ENCODE assay signal across 1 cellular context in the genomic region with DNA sequence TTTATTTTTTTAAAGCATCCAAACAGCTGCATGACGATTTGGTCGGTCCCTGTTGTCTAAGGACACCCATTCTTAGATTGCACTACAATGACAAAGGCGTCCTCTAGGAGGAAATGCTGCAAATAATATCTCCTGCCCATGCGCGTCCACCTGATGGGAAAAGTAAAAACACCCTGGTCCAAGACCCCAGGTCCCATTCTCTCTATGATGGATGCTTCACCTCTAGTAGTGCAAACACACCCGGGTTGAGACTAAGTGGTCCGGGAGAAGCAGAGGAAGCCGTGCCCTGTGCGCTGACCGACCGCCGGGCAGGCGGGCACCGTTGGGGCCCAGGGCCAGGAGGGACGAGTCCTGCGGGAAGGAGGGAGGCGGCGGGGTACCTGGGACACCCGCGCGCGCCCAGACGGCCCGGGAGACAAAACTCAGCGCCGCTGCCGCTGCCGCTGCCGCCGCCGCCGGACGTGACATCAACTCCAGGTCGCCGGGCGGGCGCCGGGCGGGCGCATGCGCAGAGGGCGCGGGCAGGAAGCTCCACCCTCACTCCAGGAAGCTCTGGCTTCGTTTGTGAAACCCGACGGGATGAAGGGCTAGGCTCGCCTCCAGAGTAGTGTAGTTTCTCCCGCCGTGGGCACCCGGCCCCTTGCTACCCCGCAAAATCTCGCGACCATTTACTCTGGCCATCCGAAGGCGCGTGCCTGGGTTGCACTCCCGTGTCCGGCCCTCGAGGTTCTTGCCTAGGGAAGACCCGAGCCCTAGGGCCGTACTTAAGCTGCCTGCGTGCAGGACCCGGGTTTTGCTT.
TF ChIP-seq lines count a peak whose summit lies in the region.

A gene (minus strand): TSS at position 462 of the 799 bp plus-strand sequence. CDS start 1,639 bp downstream, outside the sequence.

TF ChIP-seq in K562, 482 proteins besides CTCF, POLR2A, EP300 and RAD21 (continued from another document and continues in another):
- TF ChIP-seq, protein P1, sequence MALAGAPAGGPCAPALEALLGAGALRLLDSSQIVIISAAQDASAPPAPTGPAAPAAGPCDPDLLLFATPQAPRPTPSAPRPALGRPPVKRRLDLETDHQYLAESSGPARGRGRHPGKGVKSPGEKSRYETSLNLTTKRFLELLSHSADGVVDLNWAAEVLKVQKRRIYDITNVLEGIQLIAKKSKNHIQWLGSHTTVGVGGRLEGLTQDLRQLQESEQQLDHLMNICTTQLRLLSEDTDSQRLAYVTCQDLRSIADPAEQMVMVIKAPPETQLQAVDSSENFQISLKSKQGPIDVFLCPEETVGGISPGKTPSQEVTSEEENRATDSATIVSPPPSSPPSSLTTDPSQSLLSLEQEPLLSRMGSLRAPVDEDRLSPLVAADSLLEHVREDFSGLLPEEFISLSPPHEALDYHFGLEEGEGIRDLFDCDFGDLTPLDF (CRISPR knock-in tag; IDR thresholded peaks at IDR 0.05), result 0 out of 2 replicates have a peak, but pooled peaks have one; percentile 71
- TF ChIP-seq LCOR (CRISPR knock-in tag; IDR thresholded peaks at IDR 0.05) (0 out of 2 replicates have a peak, but pooled peaks have one; percentile 45), ILF3 (IDR thresholded peaks at IDR 0.05; ENCODE audit: borderline replicate concordance) (no peak; the same call in 1 of the 2 replicates), MBD2 (IDR thresholded peaks at IDR 0.05; ENCODE audit: borderline replicate concordance, low read depth) (no peak), ZNF184 (CRISPR knock-in tag; IDR thresholded peaks at IDR 0.05) (no peak), RNF2 (IDR thresholded peaks at IDR 0.05) (peak; percentile 28; the same call in 1 of the 2 replicates), MEIS2 (IDR thresholded peaks at IDR 0.05; ENCODE audit: partially characterized antibody) (peak; percentile 92), MYC (IDR thresholded peaks at IDR 0.05; ENCODE audit: low read depth, low read length) (peak; percentile 30), MYC (CRISPR knock-in tag; IDR thresholded peaks at IDR 0.05; ENCODE audit: borderline replicate concordance, low read depth) (no peak), ZNF3 (CRISPR knock-in tag; IDR thresholded peaks at IDR 0.05) (no peak), POLR2AphosphoS2 (IDR thresholded peaks at IDR 0.05; ENCODE audit: low read length) (peak; percentile 55; the same call in 1 of the 2 replicates), RB1 (IDR thresholded peaks at IDR 0.05; ENCODE audit: low read depth) (peak; percentile 73; the same call in 1 of the 2 replicates), BRD9 (IDR thresholded peaks at IDR 0.05; ENCODE audit: low read depth, partially characterized antibody) (no peak), ZNF311 (CRISPR knock-in tag; IDR thresholded peaks at IDR 0.05) (no peak), SOX6 (IDR thresholded peaks at IDR 0.05) (peak; percentile 31; the same call in 1 of the 2 replicates), ZBTB17 (CRISPR knock-in tag; IDR thresholded peaks at IDR 0.05) (peak; percentile 70; the same call in 1 of the 2 replicates), ATF7 (IDR thresholded peaks at IDR 0.05) (peak; percentile 88), ZNF146 (CRISPR knock-in tag; IDR thresholded peaks at IDR 0.05; ENCODE audit: unreplicated experiment) (no peak), MEF2D (tag; conservative IDR thresholded peaks at IDR 0.05; ENCODE audit: low read depth) (no peak), ELF1 (tag; IDR thresholded peaks at IDR 0.05) (peak; percentile 49), RCOR1 (IDR thresholded peaks at IDR 0.05; ENCODE audit: borderline replicate concordance in 1 of 2, low read depth in 2 of 2, low read length in 2 of 2) (0 out of 4 replicates have a peak, but pooled peaks of 1 of the 2 experiments have one; percentile 3), ZNF121 (CRISPR knock-in tag; conservative IDR thresholded peaks at IDR 0.05) (peak; percentile 80), KDM1A (IDR thresholded peaks at IDR 0.05) (peak; percentile 35 to 45; a peak in 2 of 4 replicates), DACH1 (IDR thresholded peaks at IDR 0.05; ENCODE audit: partially characterized antibody) (peak; percentile 19), GTF2F1 (IDR thresholded peaks at IDR 0.05; ENCODE audit: low read depth, low read length) (peak; percentile 24; the same call in 1 of the 2 replicates), EP400 (IDR thresholded peaks at IDR 0.05) (peak; percentile 72), NEUROD1 (IDR thresholded peaks at IDR 0.05; ENCODE audit: borderline replicate concordance, low read depth, low read length, partially characterized antibody) (no peak), NR2C2 (CRISPR knock-in tag; IDR thresholded peaks at IDR 0.05) (peak; percentile 51; the same call in 1 of the 2 replicates), NR2C2 (tag; IDR thresholded peaks at IDR 0.05) (peak; percentile 82), ESRRA (IDR thresholded peaks at IDR 0.05; ENCODE audit: borderline replicate concordance, low read depth) (peak; percentile 51; the same call in 1 of the 2 replicates), SP1 (CRISPR knock-in tag; IDR thresholded peaks at IDR 0.05) (peak; percentile 54), TFAM (CRISPR knock-in tag; conservative IDR thresholded peaks at IDR 0.05) (no peak), RBBP5 (IDR thresholded peaks at IDR 0.05; ENCODE audit: borderline replicate concordance, insufficient read depth, low read length, poor library complexity, severe bottlenecking) (peak; percentile 89), POLR2B (IDR thresholded peaks at IDR 0.05; ENCODE audit: low read depth, partially characterized antibody) (peak; percentile 91), KAT7 (CRISPR knock-in tag; IDR thresholded peaks at IDR 0.05; ENCODE audit: borderline replicate concordance) (peak; percentile 83; the same call in 1 of the 2 replicates), HEY1 (CRISPR knock-in tag; IDR thresholded peaks at IDR 0.05; ENCODE audit: borderline replicate concordance) (no peak), ZEB2 (IDR thresholded peaks at IDR 0.05) (peak; percentile 93), POLR2G (IDR thresholded peaks at IDR 0.05; ENCODE audit: low read depth, low read length) (peak; percentile 95), CHD1 (IDR thresholded peaks at IDR 0.05; ENCODE audit: low read length) (no peak), ZNF766 (CRISPR knock-in tag; conservative IDR thresholded peaks at IDR 0.05) (peak; percentile 41; the same call in 1 of the 2 replicates), SMARCA5 (IDR thresholded peaks at IDR 0.05) (peak; percentile 42; the same call in 1 of the 2 replicates), ZNF668 (CRISPR knock-in tag; IDR thresholded peaks at IDR 0.05) (no peak), GATAD2A (IDR thresholded peaks at IDR 0.05) (peak; percentile 21; the same call in 1 of the 2 replicates), KDM2B (CRISPR knock-in tag; IDR thresholded peaks at IDR 0.05) (0 out of 2 replicates have a peak, but pooled peaks have one; percentile 12), GTF2E2 (tag; IDR thresholded peaks at IDR 0.05) (peak; percentile 75; the same call in 1 of the 2 replicates), ZNF175 (CRISPR knock-in tag; IDR thresholded peaks at IDR 0.05; ENCODE audit: low read depth) (peak; percentile 13; the same call in 1 of the 2 replicates), NR4A1 (CRISPR knock-in tag; IDR thresholded peaks at IDR 0.05) (0 out of 2 replicates have a peak, but pooled peaks have one; percentile 38), NR4A1 (tag; IDR thresholded peaks at IDR 0.05) (no peak), BHLHE40 (IDR thresholded peaks at IDR 0.05; ENCODE audit: low read length) (peak; percentile 36; the same call in 1 of the 2 replicates), PHF8 (IDR thresholded peaks at IDR 0.05; ENCODE audit: borderline replicate concordance, low read length) (peak; percentile 98), MTA3 (IDR thresholded peaks at IDR 0.05; ENCODE audit: borderline replicate concordance) (peak; percentile 73; the same call in 1 of the 2 replicates)
- TF ChIP-seq, protein P2, sequence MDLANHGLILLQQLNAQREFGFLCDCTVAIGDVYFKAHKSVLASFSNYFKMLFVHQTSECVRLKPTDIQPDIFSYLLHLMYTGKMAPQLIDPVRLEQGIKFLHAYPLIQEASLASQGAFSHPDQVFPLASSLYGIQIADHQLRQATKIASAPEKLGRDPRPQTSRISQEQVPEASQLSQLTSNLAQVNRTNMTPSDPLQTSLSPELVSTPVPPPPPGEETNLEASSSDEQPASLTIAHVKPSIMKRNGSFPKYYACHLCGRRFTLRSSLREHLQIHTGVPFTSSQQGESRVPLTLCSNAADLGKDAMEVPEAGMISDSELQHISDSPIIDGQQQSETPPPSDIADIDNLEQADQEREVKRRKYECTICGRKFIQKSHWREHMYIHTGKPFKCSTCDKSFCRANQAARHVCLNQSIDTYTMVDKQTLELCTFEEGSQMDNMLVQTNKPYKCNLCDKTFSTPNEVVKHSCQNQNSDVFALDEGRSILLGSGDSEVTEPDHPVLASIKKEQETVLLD (IDR thresholded peaks at IDR 0.05), result peak; percentile 91
- TF ChIP-seq, protein P3, sequence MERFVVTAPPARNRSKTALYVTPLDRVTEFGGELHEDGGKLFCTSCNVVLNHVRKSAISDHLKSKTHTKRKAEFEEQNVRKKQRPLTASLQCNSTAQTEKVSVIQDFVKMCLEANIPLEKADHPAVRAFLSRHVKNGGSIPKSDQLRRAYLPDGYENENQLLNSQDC (CRISPR knock-in tag; IDR thresholded peaks at IDR 0.05), result peak; percentile 34
- TF ChIP-seq, protein P4, sequence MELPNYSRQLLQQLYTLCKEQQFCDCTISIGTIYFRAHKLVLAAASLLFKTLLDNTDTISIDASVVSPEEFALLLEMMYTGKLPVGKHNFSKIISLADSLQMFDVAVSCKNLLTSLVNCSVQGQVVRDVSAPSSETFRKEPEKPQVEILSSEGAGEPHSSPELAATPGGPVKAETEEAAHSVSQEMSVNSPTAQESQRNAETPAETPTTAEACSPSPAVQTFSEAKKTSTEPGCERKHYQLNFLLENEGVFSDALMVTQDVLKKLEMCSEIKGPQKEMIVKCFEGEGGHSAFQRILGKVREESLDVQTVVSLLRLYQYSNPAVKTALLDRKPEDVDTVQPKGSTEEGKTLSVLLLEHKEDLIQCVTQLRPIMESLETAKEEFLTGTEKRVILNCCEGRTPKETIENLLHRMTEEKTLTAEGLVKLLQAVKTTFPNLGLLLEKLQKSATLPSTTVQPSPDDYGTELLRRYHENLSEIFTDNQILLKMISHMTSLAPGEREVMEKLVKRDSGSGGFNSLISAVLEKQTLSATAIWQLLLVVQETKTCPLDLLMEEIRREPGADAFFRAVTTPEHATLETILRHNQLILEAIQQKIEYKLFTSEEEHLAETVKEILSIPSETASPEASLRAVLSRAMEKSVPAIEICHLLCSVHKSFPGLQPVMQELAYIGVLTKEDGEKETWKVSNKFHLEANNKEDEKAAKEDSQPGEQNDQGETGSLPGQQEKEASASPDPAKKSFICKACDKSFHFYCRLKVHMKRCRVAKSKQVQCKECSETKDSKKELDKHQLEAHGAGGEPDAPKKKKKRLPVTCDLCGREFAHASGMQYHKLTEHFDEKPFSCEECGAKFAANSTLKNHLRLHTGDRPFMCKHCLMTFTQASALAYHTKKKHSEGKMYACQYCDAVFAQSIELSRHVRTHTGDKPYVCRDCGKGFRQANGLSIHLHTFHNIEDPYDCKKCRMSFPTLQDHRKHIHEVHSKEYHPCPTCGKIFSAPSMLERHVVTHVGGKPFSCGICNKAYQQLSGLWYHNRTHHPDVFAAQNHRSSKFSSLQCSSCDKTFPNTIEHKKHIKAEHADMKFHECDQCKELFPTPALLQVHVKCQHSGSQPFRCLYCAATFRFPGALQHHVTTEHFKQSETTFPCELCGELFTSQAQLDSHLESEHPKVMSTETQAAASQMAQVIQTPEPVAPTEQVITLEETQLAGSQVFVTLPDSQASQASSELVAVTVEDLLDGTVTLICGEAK (IDR thresholded peaks at IDR 0.05), result peak; percentile 79
- TF ChIP-seq, protein P4 (CRISPR knock-in tag; IDR thresholded peaks at IDR 0.05), result no peak
- TF ChIP-seq, protein P5, sequence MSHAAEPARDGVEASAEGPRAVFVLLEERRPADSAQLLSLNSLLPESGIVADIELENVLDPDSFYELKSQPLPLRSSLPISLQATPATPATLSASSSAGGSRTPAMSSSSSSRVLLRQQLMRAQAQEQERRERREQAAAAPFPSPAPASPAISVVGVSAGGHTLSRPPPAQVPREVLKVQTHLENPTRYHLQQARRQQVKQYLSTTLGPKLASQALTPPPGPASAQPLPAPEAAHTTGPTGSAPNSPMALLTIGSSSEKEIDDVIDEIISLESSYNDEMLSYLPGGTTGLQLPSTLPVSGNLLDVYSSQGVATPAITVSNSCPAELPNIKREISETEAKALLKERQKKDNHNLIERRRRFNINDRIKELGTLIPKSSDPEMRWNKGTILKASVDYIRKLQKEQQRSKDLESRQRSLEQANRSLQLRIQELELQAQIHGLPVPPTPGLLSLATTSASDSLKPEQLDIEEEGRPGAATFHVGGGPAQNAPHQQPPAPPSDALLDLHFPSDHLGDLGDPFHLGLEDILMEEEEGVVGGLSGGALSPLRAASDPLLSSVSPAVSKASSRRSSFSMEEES (CRISPR knock-in tag; IDR thresholded peaks at IDR 0.05), result no peak
